8 cellular contexts compared by ENCODE assay signal in genomic region chr16:4936181-4936990, GRCh38. TPM values are rescaled to one million over a fixed set of nuclear protein-coding genes. Genes with fewer than 3 reads are reported as not detected.
DNase-seq lines count a peak whose midpoint lies in the region; ATAC-seq and TF ChIP-seq lines count a peak whose summit lies in the region.

No MANE protein-coding gene starts in this region.

- TF ChIP-seq CTCF in C4-2B (conservative IDR thresholded peaks at IDR 0.05) = peak; percentile 63
- no peak for TF ChIP-seq CTCF in HL-60 (IDR thresholded peaks at IDR 0.05; ENCODE audit: insufficient read depth, low read length)
- peak in 3 of 6 experiments; percentile 9 to 25 (median 15) for TF ChIP-seq CTCF in adrenal gland (IDR thresholded peaks at IDR 0.05)
- TF ChIP-seq CTCF in stomach (IDR thresholded peaks at IDR 0.05) = peak in 2 of 7 experiments; percentile 25 to 37

- WGBS in adrenal gland, 4 donors = 4 to 6% (median 5%) methylated on average over 6 to 64 of the region's 64 CpGs
- WGBS in stomach, 5 donors = 1 to 2% (median 1%) methylated on average over 25 to 64 of the region's 64 CpGs

- H3K9ac ChIP-seq in iPS-20b (ENCODE audit: low read depth, low read length) = peak overlapping the region; percentile 77; the same call in 1 of the 2 replicates

- no peak for ATAC-seq in HG03457 (IDR thresholded peaks at IDR 0.05; ENCODE audit: unreplicated experiment)

- H3K9me3 ChIP-seq in adrenal gland (replicated peaks in 1 of 3) = no peaks in the 10 kb centered on the region
- no peaks in the 10 kb centered on the region for H3K9me3 ChIP-seq in iPS-20b (ENCODE audit: insufficient read depth, low read depth, low read length)
- no peaks in the 10 kb centered on the region for H3K9me3 ChIP-seq in stomach

- TF ChIP-seq POLR2A in adrenal gland (IDR thresholded peaks at IDR 0.05) = no peak
- TF ChIP-seq POLR2A in stomach (IDR thresholded peaks at IDR 0.05) = no peak

- TF ChIP-seq EP300 in stomach (IDR thresholded peaks at IDR 0.05) = no peak

- H3K27ac ChIP-seq in C4-2B = peak overlapping the region; percentile 28
- H3K27ac ChIP-seq in HL-60 (replicated peaks) = no peak overlapping the region
- peak overlapping the region in 1 of 5 donors; percentile 87 for H3K27ac ChIP-seq in adrenal gland
- H3K27ac ChIP-seq in iPS-20b (ENCODE audit: low read length) = no peak overlapping the region
- peak overlapping the region; percentile 76 to 85 (median 79) for H3K27ac ChIP-seq in stomach

- H3K4me1 ChIP-seq in adrenal gland (replicated peaks in 1 of 2) = peaks cover 11 to 19% of the 10 kb centered on the region in 2 donors
- H3K4me1 ChIP-seq in iPS-20b (ENCODE audit: insufficient read depth, low read length) = peaks cover 3% of the 10 kb centered on the region; the same call in 1 of the 2 replicates
- H3K4me1 ChIP-seq in stomach = peaks cover 21 to 42% (median 32%) of the 10 kb centered on the region in 4 donors

- H3K36me3 ChIP-seq in adrenal gland (replicated peaks in 1 of 2) = no peaks in the 10 kb centered on the region
- no peaks in the 10 kb centered on the region for H3K36me3 ChIP-seq in iPS-20b (ENCODE audit: insufficient read depth, low read depth, low read length)
- H3K36me3 ChIP-seq in stomach = no peaks in the 10 kb centered on the region

- peaks cover 30% of the 10 kb centered on the region for H3K27me3 ChIP-seq in HL-60 (ENCODE audit: insufficient read depth, poor library complexity, severe bottlenecking)
- no peaks in the 10 kb centered on the region for H3K27me3 ChIP-seq in adrenal gland
- H3K27me3 ChIP-seq in iPS-20b (ENCODE audit: insufficient read depth, low read length) = peaks cover 26% of the 10 kb centered on the region; the same call in 1 of the 2 replicates
- peaks cover 0 to 39% (median 14%) of the 10 kb centered on the region in 3 donors for H3K27me3 ChIP-seq in stomach

- H3K4me3 ChIP-seq in HL-60 (replicated peaks; ENCODE audit: insufficient read depth, low read length) = peak overlapping the region; percentile 26
- H3K4me3 ChIP-seq in adrenal gland = peak overlapping the region in 3 of 4 donors; percentile 31 to 69 (median 48)
- H3K4me3 ChIP-seq in iPS-20b (ENCODE audit: low read length) = peak overlapping the region; percentile 77
- peak overlapping the region; percentile 59 to 79 (median 68) for H3K4me3 ChIP-seq in stomach

- intact Hi-C loops in adrenal gland (cut with DNase I) = no loop called here
- intact Hi-C loops in stomach (cut with DNase I; ENCODE audit: low total_unique reads) = loop anchor here (10.0 kb wide), 1 partner anchor 52 kb away; no protein-coding TSS in a partner anchor

- DNase-seq in HL-60 (ENCODE audit: low read depth in 1 of 2, low spot score in 1 of 2) (no peak), adrenal gland (peak in 1 of 7 donors; percentile 25), stomach (peak; percentile 38), OCI-M2 (lab: John Stamatoyannopoulos, UW; ENCODE audit: unreplicated experiment) (no peak), NCI-H187 (lab: John Stamatoyannopoulos, UW) (no peak)

RNA-seq across cellular contexts. Expression of gene PPL, which starts 0.6 kb away (rescaled TPM):
- total RNA-seq in adrenal gland (10 to 100 TPM in 7 of 8 donors, under 1 TPM in 1; 0.74 to 20.9 (median 16.3) TPM), stomach (10 to 100 TPM; 11.4 to 98.8 (median 31.6) TPM)
- polyA plus RNA-seq in adrenal gland (10 to 100 TPM in 1 of 3 donors, 1 to 10 TPM in 1, under 1 TPM in 1; 0.38 to 10.1 (median 4.8) TPM), stomach (10 to 100 TPM in 2 of 3 donors, 1 to 10 TPM in 1; 5.8 to 96.8 (median 10.7) TPM)

RNA-seq across cellular contexts. Expression of gene SEC14L5, which starts 21.7 kb away (rescaled TPM):
- 1 to 10 TPM in 5 of 8 donors, under 1 TPM in 3; 0.12 to 1.8 (median 1.1) TPM for total RNA-seq in adrenal gland
- under 1 TPM; 0.16 to 0.56 (median 0.51) TPM for polyA plus RNA-seq in adrenal gland
- total RNA-seq in stomach = 10 to 100 TPM in 1 of 5 donors, under 1 TPM in 2, not detected in 2; 0.43 to 30.3 (median 0.55) TPM
- under 1 TPM; 0.15 to 0.33 (median 0.19) TPM for polyA plus RNA-seq in stomach

Comparison
In these comparisons a context has a peak if more than half of its experiments do, and no peak if none do; other contexts are left out.
1. H3K27ac ChIP-seq: peak in C4-2B (single experiment) and stomach (5 of 5); none in HL-60 (single experiment) and iPS-20b (single experiment).
2. H3K4me3 ChIP-seq: peak in every context shown above with its lines; median percentile 77 in iPS-20b; 68 in stomach; 48 in adrenal gland; 26 in HL-60.